ENCODE assay signal across 13 cellular contexts in the genomic region with DNA sequence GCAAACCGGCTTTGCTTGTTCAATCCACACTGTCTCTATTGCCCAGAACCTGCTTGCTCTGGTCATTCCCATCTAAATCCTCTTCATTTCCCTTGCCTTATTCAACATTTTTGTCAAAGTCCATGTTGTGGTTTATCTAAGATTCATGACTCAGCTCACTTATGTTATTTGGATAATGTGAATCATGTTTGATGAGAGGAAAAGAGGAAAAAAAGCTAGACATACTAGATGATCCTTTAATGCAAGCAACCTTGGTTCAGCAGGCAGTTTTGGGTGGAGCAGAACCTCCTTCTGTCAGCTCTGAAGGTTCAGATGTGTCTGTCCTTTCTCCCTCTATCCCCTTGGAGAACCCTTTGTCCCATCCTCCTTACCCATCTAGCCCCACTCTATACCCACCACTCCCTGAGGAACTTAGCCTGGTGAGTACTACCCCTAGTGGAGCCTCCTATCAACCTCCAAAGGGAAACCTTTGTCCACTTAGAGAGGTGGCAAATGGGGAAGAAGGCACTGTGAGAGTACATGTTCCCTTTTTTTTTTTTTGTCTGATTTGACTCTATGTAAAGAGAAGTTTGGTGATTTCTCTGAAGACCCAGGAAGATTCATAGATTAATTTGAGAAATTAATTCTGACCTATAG. TPM values are rescaled to one million over a fixed set of nuclear protein-coding genes. Genes with fewer than 3 reads are reported as not detected.
DNase-seq lines count a peak whose midpoint lies in the region; ATAC-seq and TF ChIP-seq lines count a peak whose summit lies in the region.
"Had no signal": no experiment of that assay in that cellular context is flagged by ENCODE, and none has a peak within 500 bp of the region (broad histone marks: within the 10 kb centered on the region; RNA-seq: fewer than 3 reads in every experiment).

No MANE protein-coding gene starts in this region.

- no peak overlapping the region for H2BK120ac ChIP-seq in H9 (ENCODE audit: low read depth, low read length, poor library complexity, severe bottlenecking)

- CTCF ChIA-PET in activated CD4-positive, alpha-beta T cell treated with anti-CD3 and anti-CD28 coated beads for 36 hours (lab: Charles Lee) = interaction anchor here (1.0 to 1.6 kb wide), 2 partner anchors 75 to 82 kb away, joined by 3 to 4 read pairs; a partner anchor contains a TSS
- CTCF ChIA-PET in activated CD4-positive, alpha-beta T cell treated with anti-CD3 and anti-CD28 coated beads, Interleukin-2, amount 10 ng/mL, durations not matched to agents 7 days and 5 days (lab: Charles Lee) = no interaction called here
- CTCF ChIA-PET in CD8-positive, alpha-beta T cell (lab: Charles Lee) = no interaction called here

- H2BK12ac ChIP-seq in H9 (ENCODE audit: insufficient read length, low read depth, low read length) = no peak overlapping the region

- H3K9me3 Mint-ChIP-seq in activated CD4-positive, alpha-beta T cell treated with anti-CD3 and anti-CD28 coated beads for 36 hours (ENCODE audit: low read depth) = no peaks in the 10 kb centered on the region
- peaks cover 5% of the 10 kb centered on the region for H3K9me3 Mint-ChIP-seq in activated CD4-positive, alpha-beta T cell treated with anti-CD3 and anti-CD28 coated beads, Interleukin-2, amount 10 ng/mL, durations not matched to agents 7 days and 5 days
- peaks cover 2% of the 10 kb centered on the region for H3K9me3 Mint-ChIP-seq in CD8-positive, alpha-beta T cell
- H3K9me3 Mint-ChIP-seq in H9 = no peaks in the 10 kb centered on the region

- ATAC-seq in activated CD4-positive, alpha-beta T cell treated with anti-CD3 and anti-CD28 coated beads for 36 hours = no peak
- peak; percentile 50 for ATAC-seq in upper lobe of right lung
- no peak for ATAC-seq in CD8-positive, alpha-beta T cell
- ATAC-seq: body of pancreas; left cardiac atrium; Panc1; stimulated activated naive CD8-positive, alpha-beta T cell treated with anti-CD3 and anti-CD28 coated beads, Interleukin-15, Interleukin-2, amounts not matched to agents 100 U/mL and 50 U/mL, for 24 hours had no signal

- no peak overlapping the region for H2AFZ ChIP-seq in H9 (ENCODE audit: low read length)

- POLR2A ChIA-PET in activated CD4-positive, alpha-beta T cell treated with anti-CD3 and anti-CD28 coated beads for 36 hours (lab: Charles Lee) = no interaction called here
- POLR2A ChIA-PET in activated CD4-positive, alpha-beta T cell treated with anti-CD3 and anti-CD28 coated beads, Interleukin-2, amount 10 ng/mL, durations not matched to agents 7 days and 5 days (lab: Charles Lee) = no interaction called here
- POLR2A ChIA-PET in CD8-positive, alpha-beta T cell (lab: Charles Lee) = interaction anchor here (0.6 kb wide), 1 partner anchor 33 kb away, joined by 3 read pairs; no protein-coding TSS in a partner anchor

- no peak overlapping the region for H3K18ac ChIP-seq in H9 (ENCODE audit: insufficient read length, low read depth, low read length)

- H3K4me3 Mint-ChIP-seq in activated CD4-positive, alpha-beta T cell treated with anti-CD3 and anti-CD28 coated beads for 36 hours = no peak overlapping the region
- no peak overlapping the region for H3K4me3 Mint-ChIP-seq in activated CD4-positive, alpha-beta T cell treated with anti-CD3 and anti-CD28 coated beads, Interleukin-2, amount 10 ng/mL, durations not matched to agents 7 days and 5 days
- no peak overlapping the region for H3K4me3 Mint-ChIP-seq in CD8-positive, alpha-beta T cell
- no peak overlapping the region for H3K4me3 Mint-ChIP-seq in H9

- H3K56ac ChIP-seq in H9 (ENCODE audit: insufficient read length, low read depth, low read length) = no peak overlapping the region

- no peaks in the 10 kb centered on the region for H3K36me3 ChIP-seq in upper lobe of right lung
- H3K36me3 ChIP-seq in CD8-positive, alpha-beta T cell (ENCODE audit: insufficient read depth, low read length) = no peaks in the 10 kb centered on the region

- no peak overlapping the region for H4K5ac ChIP-seq in H9 (ENCODE audit: insufficient read length, low read depth, low read length)

- H3K4me1 Mint-ChIP-seq in activated CD4-positive, alpha-beta T cell treated with anti-CD3 and anti-CD28 coated beads for 36 hours = peaks cover 25% of the 10 kb centered on the region
- H3K4me1 Mint-ChIP-seq in activated CD4-positive, alpha-beta T cell treated with anti-CD3 and anti-CD28 coated beads, Interleukin-2, amount 10 ng/mL, durations not matched to agents 7 days and 5 days = peaks cover 27% of the 10 kb centered on the region
- H3K4me1 Mint-ChIP-seq in CD8-positive, alpha-beta T cell (ENCODE audit: low read depth) = peaks cover 30% of the 10 kb centered on the region
- H3K4me1 Mint-ChIP-seq in H9 = peaks cover 3 to 19% of the 10 kb centered on the region in 2 experiments; a peak in 3 of 4 replicates

- H3K4me3 ChIP-seq in fibroblast of pulmonary artery (replicated peaks; ENCODE audit: low read depth, low read length) = no peak overlapping the region
- H3K4me3 ChIP-seq in upper lobe of right lung = no peak overlapping the region
- no peak overlapping the region for H3K4me3 ChIP-seq in CD8-positive, alpha-beta T cell (ENCODE audit: low read depth, low read length)
- H3K4me3 ChIP-seq: body of pancreas had no signal

- H2BK20ac ChIP-seq in H9 (ENCODE audit: low read depth, low read length, poor library complexity, severe bottlenecking) = no peak overlapping the region

- H3K27ac ChIP-seq in upper lobe of right lung (no peak overlapping the region), H9 (ENCODE audit: insufficient read length, low read depth, low read length) (no peak overlapping the region)
- H3K27ac ChIP-seq in CD8-positive, alpha-beta T cell (ENCODE audit: low read depth, low read length) = no peak overlapping the region
- H3K27ac ChIP-seq: body of pancreas, VCaP had no signal

- H3K79me2 ChIP-seq in H9 (ENCODE audit: insufficient read depth, low read length) = no peaks in the 10 kb centered on the region

- no peak overlapping the region for H3K4ac ChIP-seq in H9 (ENCODE audit: low read depth, low read length)

- H4K8ac ChIP-seq in H9 (replicated peaks; ENCODE audit: insufficient read length, low read depth, low read length) = no peak overlapping the region

- H3K27ac Mint-ChIP-seq in activated CD4-positive, alpha-beta T cell treated with anti-CD3 and anti-CD28 coated beads for 36 hours = peak overlapping the region; percentile 4
- H3K27ac Mint-ChIP-seq in activated CD4-positive, alpha-beta T cell treated with anti-CD3 and anti-CD28 coated beads, Interleukin-2, amount 10 ng/mL, durations not matched to agents 7 days and 5 days = no peak overlapping the region
- H3K27ac Mint-ChIP-seq in CD8-positive, alpha-beta T cell = no peak overlapping the region
- no peak overlapping the region for H3K27ac Mint-ChIP-seq in H9

- TF ChIP-seq CTCF in fibroblast of pulmonary artery (IDR thresholded peaks at IDR 0.05; ENCODE audit: low read length, missing control alignments) (no peak), upper lobe of right lung (IDR thresholded peaks at IDR 0.05) (no peak), H9 (conservative IDR thresholded peaks at IDR 0.05) (no peak)
- no peak for TF ChIP-seq CTCF in CD8-positive, alpha-beta T cell (IDR thresholded peaks at IDR 0.05)

- H3K79me1 ChIP-seq in H9 (ENCODE audit: insufficient read depth, low read depth, low read length, poor library complexity, severe bottlenecking) = no peaks in the 10 kb centered on the region

- no peak overlapping the region for H3K9ac ChIP-seq in H9 (ENCODE audit: extremely low read depth, insufficient read length, low read length)

- peaks cover 10% of the 10 kb centered on the region for H3K36me3 Mint-ChIP-seq in activated CD4-positive, alpha-beta T cell treated with anti-CD3 and anti-CD28 coated beads for 36 hours (ENCODE audit: low read depth)
- peaks cover 23% of the 10 kb centered on the region for H3K36me3 Mint-ChIP-seq in activated CD4-positive, alpha-beta T cell treated with anti-CD3 and anti-CD28 coated beads, Interleukin-2, amount 10 ng/mL, durations not matched to agents 7 days and 5 days (ENCODE audit: low read depth)
- H3K36me3 Mint-ChIP-seq in CD8-positive, alpha-beta T cell = peaks cover 18% of the 10 kb centered on the region
- H3K36me3 Mint-ChIP-seq in H9 (ENCODE audit: insufficient read depth in 1 of 3, low read depth in 3 of 3) = no peaks in the 10 kb centered on the region

- no peak overlapping the region for H2BK5ac ChIP-seq in H9 (ENCODE audit: insufficient read length, low read length)

- no peak overlapping the region for H3K23ac ChIP-seq in H9 (ENCODE audit: insufficient read length, low read depth, low read length)

- WGBS in H9 (ENCODE audit: extremely low coverage, insufficient read length, low lambda C conversion rate) = no CpG with 5 or more reads among the region's 1 CpG

- intact Hi-C loops in activated CD4-positive, alpha-beta T cell treated with anti-CD3 and anti-CD28 coated beads for 36 hours (cut with DNase I, micrococcal nuclease) = no loop called here
- intact Hi-C loops in upper lobe of right lung (cut with DNase I) = no loop called here
- intact Hi-C loops in CD8-positive, alpha-beta T cell (cut with DNase I, micrococcal nuclease) = no loop called here

- no peak overlapping the region for H2AK5ac ChIP-seq in H9 (ENCODE audit: insufficient read length, low read length)

- no peak overlapping the region for H3K14ac ChIP-seq in H9 (ENCODE audit: insufficient read depth, low read length)

- H4K91ac ChIP-seq in H9 (ENCODE audit: insufficient read length, low read depth, low read length) = no peak overlapping the region

- H3T11ph ChIP-seq in H9 (ENCODE audit: low read length) = no peak overlapping the region

- no peak overlapping the region for H2BK15ac ChIP-seq in H9 (ENCODE audit: low read depth, low read length)

- H3K27me3 Mint-ChIP-seq in activated CD4-positive, alpha-beta T cell treated with anti-CD3 and anti-CD28 coated beads for 36 hours = no peaks in the 10 kb centered on the region
- H3K27me3 Mint-ChIP-seq in activated CD4-positive, alpha-beta T cell treated with anti-CD3 and anti-CD28 coated beads, Interleukin-2, amount 10 ng/mL, durations not matched to agents 7 days and 5 days = no peaks in the 10 kb centered on the region
- H3K27me3 Mint-ChIP-seq in CD8-positive, alpha-beta T cell (ENCODE audit: low read depth) = no peaks in the 10 kb centered on the region
- no peaks in the 10 kb centered on the region; the same call in none of the 2 replicates for H3K27me3 Mint-ChIP-seq in H9 (ENCODE audit: low read depth)

- H4K20me1 ChIP-seq in H9 (ENCODE audit: control insufficient read depth, insufficient read depth, insufficient read length) = no peaks in the 10 kb centered on the region

- H3K27me3 ChIP-seq in upper lobe of right lung (no peaks in the 10 kb centered on the region), H9 (ENCODE audit: insufficient read depth, low read length) (no peaks in the 10 kb centered on the region)
- no peaks in the 10 kb centered on the region for H3K27me3 ChIP-seq in CD8-positive, alpha-beta T cell (ENCODE audit: insufficient read depth, low read length)
- H3K27me3 ChIP-seq: body of pancreas had no signal

- H3K4me1 ChIP-seq in upper lobe of right lung (peaks cover 20% of the 10 kb centered on the region), H9 (ENCODE audit: insufficient read depth, low read length) (no peaks in the 10 kb centered on the region; the same call in 1 of the 2 replicates)
- H3K4me1 ChIP-seq in CD8-positive, alpha-beta T cell (ENCODE audit: insufficient read depth, low read length) = peaks cover 23% of the 10 kb centered on the region
- H3K4me1 ChIP-seq: body of pancreas had no signal

- H3K23me2 ChIP-seq in H9 (ENCODE audit: insufficient read length, low read depth, low read length, poor library complexity, severe bottlenecking) = no peaks in the 10 kb centered on the region

- no peak overlapping the region for H3K4me2 ChIP-seq in H9 (ENCODE audit: insufficient read depth, insufficient read length, low read length)

- no peaks in the 10 kb centered on the region for H3K9me3 ChIP-seq in upper lobe of right lung
- H3K9me3 ChIP-seq in CD8-positive, alpha-beta T cell (ENCODE audit: low read length) = no peaks in the 10 kb centered on the region
- no peaks in the 10 kb centered on the region for H3K9me3 ChIP-seq in H9 (ENCODE audit: control insufficient read depth, low read depth, low read length)
- H3K9me3 ChIP-seq: body of pancreas had no signal

- DNase-seq in activated CD4-positive, alpha-beta T cell treated with anti-CD3 and anti-CD28 coated beads for 36 hours = no peak
- DNase-seq in activated CD4-positive, alpha-beta T cell treated with anti-CD3 and anti-CD28 coated beads, Interleukin-2, amount 10 ng/mL, durations not matched to agents 7 days and 5 days = no peak
- DNase-seq in RPMI7951 (ENCODE audit: low read depth) = peak; percentile 62
- DNase-seq in fibroblast of pulmonary artery (ENCODE audit: low read depth) = peak; percentile 21
- no peak for DNase-seq in upper lobe of right lung
- DNase-seq in CD8-positive, alpha-beta T cell = no peak
- no peak for DNase-seq in amygdala (lab: John Stamatoyannopoulos, UW)
- no peak for DNase-seq in H9
- DNase-seq: body of pancreas; left cardiac atrium; stimulated activated naive CD8-positive, alpha-beta T cell treated with anti-CD3 and anti-CD28 coated beads, Interleukin-15, Interleukin-2, amounts not matched to agents 100 U/mL and 50 U/mL, for 24 hours had no signal

RNA-seq across cellular contexts. Expression of a gene that starts 2.1 kb away (rescaled TPM):
- 10 to 100 TPM; 19.6 to 27.8 TPM for total RNA-seq in activated CD4-positive, alpha-beta T cell treated with anti-CD3 and anti-CD28 coated beads for 36 hours
- 100 to 1,000 TPM; 145 to 166 TPM for total RNA-seq in activated CD4-positive, alpha-beta T cell treated with anti-CD3 and anti-CD28 coated beads, Interleukin-2, amount 10 ng/mL, durations not matched to agents 7 days and 5 days
- 25.9 and 33.9 TPM in 2 replicates for total RNA-seq in RPMI7951 (2014; rRNA removed; shearing (Covaris generic))
- total RNA-seq in upper lobe of right lung (46.5 TPM), H9 (2021) (not detected in 2 replicates)
- 1 to 10 TPM; 4.2 to 6.8 TPM for total RNA-seq in CD8-positive, alpha-beta T cell

RNA-seq across cellular contexts. Expression of a gene that starts 32.5 kb away (rescaled TPM):
- 10 to 100 TPM; 10.2 to 10.7 TPM for total RNA-seq in activated CD4-positive, alpha-beta T cell treated with anti-CD3 and anti-CD28 coated beads for 36 hours
- 10 to 100 TPM; 67.3 to 80.1 TPM for total RNA-seq in activated CD4-positive, alpha-beta T cell treated with anti-CD3 and anti-CD28 coated beads, Interleukin-2, amount 10 ng/mL, durations not matched to agents 7 days and 5 days
- total RNA-seq in RPMI7951 (2014; rRNA removed; shearing (Covaris generic)) = 18.8 and 24.3 TPM in 2 replicates
- total RNA-seq in upper lobe of right lung (21.2 TPM), H9 (2021) (0.07 TPM in 1 of 2 replicates, not detected in the other)
- 10 to 100 TPM; 23.5 to 23.8 TPM for total RNA-seq in CD8-positive, alpha-beta T cell

Comparison
In these comparisons a context has a peak if more than half of its experiments do, and no peak if none do; other contexts are left out.
1. DNase-seq: peak in RPMI7951 (single experiment) and fibroblast of pulmonary artery (single experiment); none in activated CD4-positive, alpha-beta T cell treated with anti-CD3 and anti-CD28 coated beads for 36 hours (single experiment), activated CD4-positive, alpha-beta T cell treated with anti-CD3 and anti-CD28 coated beads, Interleukin-2, amount 10 ng/mL, durations not matched to agents 7 days and 5 days (single experiment), upper lobe of right lung (single experiment), CD8-positive, alpha-beta T cell (0 of 7), amygdala (0 of 56) and H9 (single experiment).
2. RNA of a gene that starts 32.5 kb away (total RNA-seq): 67.3 to 80.1 TPM in activated CD4-positive, alpha-beta T cell treated with anti-CD3 and anti-CD28 coated beads, Interleukin-2, amount 10 ng/mL, durations not matched to agents 7 days and 5 days, 18.8 to 24.3 TPM in RPMI7951, 23.5 to 23.8 TPM in CD8-positive, alpha-beta T cell, 21.2 TPM in upper lobe of right lung (single experiment) and 10.2 to 10.7 TPM in activated CD4-positive, alpha-beta T cell treated with anti-CD3 and anti-CD28 coated beads for 36 hours; 0.07 TPM in H9; every median in the first group is over 10 times any median in the second.